ENCODE assay signal across 1 cellular context in the genomic region with DNA sequence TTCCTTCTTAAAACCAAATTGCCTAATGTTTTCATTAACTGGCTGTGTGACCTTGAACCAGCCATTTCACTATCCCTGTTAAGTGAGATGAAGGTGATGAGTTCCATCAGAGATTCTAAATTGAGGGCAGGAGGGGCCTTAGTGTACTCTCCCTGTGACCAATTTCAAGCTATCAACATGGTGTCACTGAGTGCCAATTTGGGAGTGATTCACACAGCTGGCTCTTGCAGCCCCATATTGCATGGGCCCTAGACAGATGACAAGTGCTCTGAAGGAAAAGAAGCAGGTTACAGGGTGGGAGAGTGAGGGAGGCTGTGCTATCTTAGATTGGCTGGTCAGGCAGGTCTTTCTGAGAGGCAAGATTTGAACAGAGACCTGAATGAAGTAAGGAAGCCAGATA.
TF ChIP-seq lines count a peak whose summit lies in the region.

No MANE protein-coding gene starts in this region.

TF ChIP-seq in IMR-90, 13 proteins besides CTCF, POLR2A, EP300 and RAD21 (continued from another document):
- TF ChIP-seq, protein P1, sequence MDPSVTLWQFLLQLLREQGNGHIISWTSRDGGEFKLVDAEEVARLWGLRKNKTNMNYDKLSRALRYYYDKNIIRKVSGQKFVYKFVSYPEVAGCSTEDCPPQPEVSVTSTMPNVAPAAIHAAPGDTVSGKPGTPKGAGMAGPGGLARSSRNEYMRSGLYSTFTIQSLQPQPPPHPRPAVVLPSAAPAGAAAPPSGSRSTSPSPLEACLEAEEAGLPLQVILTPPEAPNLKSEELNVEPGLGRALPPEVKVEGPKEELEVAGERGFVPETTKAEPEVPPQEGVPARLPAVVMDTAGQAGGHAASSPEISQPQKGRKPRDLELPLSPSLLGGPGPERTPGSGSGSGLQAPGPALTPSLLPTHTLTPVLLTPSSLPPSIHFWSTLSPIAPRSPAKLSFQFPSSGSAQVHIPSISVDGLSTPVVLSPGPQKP (IDR thresholded peaks at IDR 0.05; ENCODE audit: borderline replicate concordance, low read depth, low read length), result no peak
- TF ChIP-seq CHD1 (IDR thresholded peaks at IDR 0.05; ENCODE audit: low read depth, low read length), result no peak
- no peak for TF ChIP-seq NFE2L2 (IDR thresholded peaks at IDR 0.05; ENCODE audit: low read depth, low read length)
- no peak for TF ChIP-seq CEBPB (IDR thresholded peaks at IDR 0.05; ENCODE audit: low read depth, low read length)
- TF ChIP-seq MAZ (IDR thresholded peaks at IDR 0.05; ENCODE audit: borderline replicate concordance, low read depth, low read length), result no peak
- TF ChIP-seq MAFK (IDR thresholded peaks at IDR 0.05; ENCODE audit: low read depth, low read length), result no peak
